ENCODE assay signal across 17 cellular contexts in the genomic region with DNA sequence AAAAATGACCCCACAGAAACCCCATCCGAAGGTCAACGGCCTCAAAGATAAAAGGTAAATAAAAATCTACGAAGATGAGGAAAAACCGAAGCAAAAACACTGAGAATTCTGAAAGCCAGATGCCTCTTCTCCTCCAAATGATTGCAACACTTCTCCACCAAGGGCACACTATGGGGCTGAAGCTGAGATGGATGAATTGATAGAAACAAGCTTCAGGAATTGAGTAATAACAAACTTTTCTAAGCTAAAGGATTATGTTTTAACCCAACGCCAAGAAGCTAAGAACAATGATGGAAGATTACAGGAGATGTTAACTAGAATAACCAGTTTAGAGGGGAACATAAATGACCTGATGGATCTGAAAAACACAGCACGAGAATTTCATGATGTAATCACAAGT.
DNase-seq lines count a peak whose midpoint lies in the region; ATAC-seq, FAIRE-seq and TF ChIP-seq lines count a peak whose summit lies in the region.
"Had no signal": no experiment of that assay in that cellular context is flagged by ENCODE, and none has a peak within 500 bp of the region (broad histone marks: within the 10 kb centered on the region; RNA-seq: fewer than 3 reads in every experiment).

No MANE protein-coding gene starts in this region.

- DNase-seq in H9 (no peak), H1 (ENCODE audit: low read depth in 1 of 2, low spot score in 2 of 2) (no peak), vagina (ENCODE audit: extremely low spot score in 2 of 2) (no peak), HT-29 (ENCODE audit: low spot score) (no peak), kidney tubule cell (ENCODE audit: low spot score) (no peak), NCI-H345 treated with DMSO at 0.1 percent for 48 hours (lab: John Stamatoyannopoulos, UW; ENCODE audit: unreplicated experiment) (no peak)
- DNase-seq: ACHN, AML-193, KBM-7, NCI-H1105, NCI-H1694 treated with DMSO at 0.1 percent for 48 hours, NCI-H226, NCI-H524 treated with DMSO at 0.1 percent for 48 hours had no signal

- no peak overlapping the region for H2AK5ac ChIP-seq in H9 (ENCODE audit: insufficient read length, low read length)
- no peak overlapping the region for H2AK5ac ChIP-seq in H1 (ENCODE audit: low read depth, low read length)

- FAIRE-seq in H1 (lab: Jason Lieb, UNC), result no peak
- FAIRE-seq: G401.6, HepG2 had no signal

- H3K79me2 ChIP-seq in H9 (ENCODE audit: insufficient read depth, low read length) (peaks cover 32% of the 10 kb centered on the region; the same call in 1 of the 2 replicates), H1 (ENCODE audit: control insufficient read depth in 1 of 2, insufficient read depth in 2 of 2, low read length in 2 of 2) (peaks cover 5 to 93% of the 10 kb centered on the region in 2 experiments)

- H3K9ac ChIP-seq in H9 (ENCODE audit: extremely low read depth, insufficient read length, low read length), result no peak overlapping the region
- H3K9ac ChIP-seq in H1 (replicated peaks in 1 of 4; ENCODE audit: extremely low read depth in 1 of 4, low read depth in 3 of 4, low read length in 3 of 4), result no peak overlapping the region

- H3K18ac ChIP-seq in H9 (ENCODE audit: insufficient read length, low read depth, low read length) (no peak overlapping the region), H1 (ENCODE audit: extremely low read depth, low read length) (no peak overlapping the region)

- CTCF ChIA-PET in H1 (lab: Charles Lee; ENCODE audit: partially characterized antibody), result interaction anchor here (0.6 to 1.5 kb wide), 2 partner anchors 31 to 40 kb away, joined by 3 read pairs; no protein-coding TSS in a partner anchor

- POLR2A ChIA-PET in H1 (lab: Charles Lee; ENCODE audit: partially characterized antibody), result interaction anchor here (0.9 to 4.0 kb wide), 3 partner anchors 15 to 31 kb away, joined by 3 to 10 read pairs (median 3); no protein-coding TSS in a partner anchor

- peaks cover 2% of the 10 kb centered on the region for H3K79me1 ChIP-seq in H9 (ENCODE audit: insufficient read depth, low read depth, low read length, poor library complexity, severe bottlenecking)
- H3K79me1 ChIP-seq in H1 (ENCODE audit: low read depth, low read length), result no peaks in the 10 kb centered on the region

- H3K4me1 ChIP-seq in H9 (ENCODE audit: insufficient read depth, low read length), result no peaks in the 10 kb centered on the region; the same call in 1 of the 2 replicates
- peaks cover 0 to 3% (median 0%) of the 10 kb centered on the region in 4 experiments; a peak in 2 of 7 replicates for H3K4me1 ChIP-seq in H1 (replicated peaks in 1 of 4; ENCODE audit: control insufficient read depth in 3 of 4, insufficient read depth in 4 of 4, low read length in 3 of 4)
- H3K4me1 ChIP-seq in gastroesophageal sphincter, result no peaks in the 10 kb centered on the region
- no peaks in the 10 kb centered on the region for H3K4me1 ChIP-seq in vagina

- no peak overlapping the region for H2BK20ac ChIP-seq in H9 (ENCODE audit: low read depth, low read length, poor library complexity, severe bottlenecking)
- H2BK20ac ChIP-seq in H1 (ENCODE audit: low read length), result no peak overlapping the region

- H3K23me2 ChIP-seq in H9 (ENCODE audit: insufficient read length, low read depth, low read length, poor library complexity, severe bottlenecking) (no peaks in the 10 kb centered on the region), H1 (ENCODE audit: low read depth, low read length) (no peaks in the 10 kb centered on the region)

- peak; percentile 87 for ATAC-seq in gastroesophageal sphincter
- ATAC-seq: HepG2 had no signal

- H3T11ph ChIP-seq in H9 (ENCODE audit: low read length), result no peak overlapping the region

- H4K20me1 ChIP-seq in H9 (ENCODE audit: control insufficient read depth, insufficient read depth, insufficient read length), result no peaks in the 10 kb centered on the region
- H4K20me1 ChIP-seq in H1 (replicated peaks in 1 of 2; ENCODE audit: control insufficient read depth in 1 of 2, insufficient read depth in 2 of 2, low read length in 2 of 2), result no peaks in the 10 kb centered on the region

- H3K4me2 ChIP-seq in H9 (ENCODE audit: insufficient read depth, insufficient read length, low read length) (no peak overlapping the region), H1 (ENCODE audit: insufficient read depth in 1 of 2, low read depth in 2 of 2, low read length in 2 of 2) (no peak overlapping the region)

- H3K4me1 Mint-ChIP-seq in H9, result peaks cover 3 to 36% of the 10 kb centered on the region in 2 experiments

- H2BK12ac ChIP-seq in H9 (ENCODE audit: insufficient read length, low read depth, low read length) (no peak overlapping the region), H1 (ENCODE audit: low read depth, low read length) (no peak overlapping the region)

- TF ChIP-seq EP300 in H1 (IDR thresholded peaks at IDR 0.05; ENCODE audit: borderline replicate concordance in 1 of 2, low read depth in 2 of 2, low read length in 2 of 2) (no peak), gastroesophageal sphincter (IDR thresholded peaks at IDR 0.05) (no peak)

- H3K4ac ChIP-seq in H9 (ENCODE audit: low read depth, low read length), result no peak overlapping the region
- no peak overlapping the region for H3K4ac ChIP-seq in H1 (replicated peaks; ENCODE audit: insufficient read length, low read depth, low read length)

- H4K91ac ChIP-seq in H9 (ENCODE audit: insufficient read length, low read depth, low read length), result no peak overlapping the region
- H4K91ac ChIP-seq in H1 (replicated peaks; ENCODE audit: insufficient read length, low read length), result no peak overlapping the region

- H3K27ac ChIP-seq in H9 (ENCODE audit: insufficient read length, low read depth, low read length) (no peak overlapping the region), H1 (ENCODE audit: low read depth, low read length) (no peak overlapping the region), gastroesophageal sphincter (peak overlapping the region in 3 of 4 donors; percentile 9 to 49 (median 47)), vagina (peak overlapping the region; percentile 61)
- H3K27ac ChIP-seq: C4-2B had no signal

- no peaks in the 10 kb centered on the region for H3K27me3 Mint-ChIP-seq in H9 (ENCODE audit: low read depth)

- H3K56ac ChIP-seq in H9 (ENCODE audit: insufficient read length, low read depth, low read length) (no peak overlapping the region), H1 (replicated peaks; ENCODE audit: insufficient read length, low read depth, low read length) (no peak overlapping the region)

- H2BK15ac ChIP-seq in H9 (ENCODE audit: low read depth, low read length) (no peak overlapping the region), H1 (ENCODE audit: low read length) (no peak overlapping the region)

- no peak for TF ChIP-seq RAD21 in H1 (IDR thresholded peaks at IDR 0.05 in 1 of 2, conservative IDR thresholded peaks at IDR 0.05 in 1 of 2; ENCODE audit: low read depth in 2 of 2, low read length in 2 of 2)

- TF ChIP-seq POLR2A in H1 (IDR thresholded peaks at IDR 0.05; ENCODE audit: control extremely low read depth in 1 of 2, low read depth in 2 of 2, low read length in 2 of 2), result no peak
- TF ChIP-seq POLR2A in gastroesophageal sphincter (IDR thresholded peaks at IDR 0.05), result no peak
- TF ChIP-seq POLR2A in vagina (IDR thresholded peaks at IDR 0.05), result no peak

- H4K8ac ChIP-seq in H9 (replicated peaks; ENCODE audit: insufficient read length, low read depth, low read length) (no peak overlapping the region), H1 (ENCODE audit: extremely low read depth, insufficient read depth, low read length) (no peak overlapping the region)

- H3K4me3 ChIP-seq in H1 (ENCODE audit: extremely low read depth in 1 of 4, insufficient read depth in 2 of 4, low read depth in 3 of 4, low read length in 4 of 4) (no peak overlapping the region), gastroesophageal sphincter (no peak overlapping the region), vagina (no peak overlapping the region)

- H3K23ac ChIP-seq in H9 (ENCODE audit: insufficient read length, low read depth, low read length) (no peak overlapping the region), H1 (ENCODE audit: insufficient read length) (no peak overlapping the region)

- intact Hi-C loops in vagina (cut with DNase I), result no loop called here

- H3K36me3 ChIP-seq in H1 (ENCODE audit: control insufficient read depth in 2 of 4, insufficient read depth in 4 of 4, low read length in 3 of 4) (peaks cover 0 to 4% (median 2%) of the 10 kb centered on the region in 4 experiments; a peak in 1 of 8 replicates), gastroesophageal sphincter (no peaks in the 10 kb centered on the region), vagina (no peaks in the 10 kb centered on the region)

- no peak overlapping the region for H4K5ac ChIP-seq in H9 (ENCODE audit: insufficient read length, low read depth, low read length)
- no peak overlapping the region for H4K5ac ChIP-seq in H1 (ENCODE audit: insufficient read length, low read depth, low read length)

- no peak overlapping the region for H3K4me3 Mint-ChIP-seq in H9

- H3K9me3 ChIP-seq in H9 (ENCODE audit: control insufficient read depth, low read depth, low read length), result no peaks in the 10 kb centered on the region
- H3K9me3 ChIP-seq in H1 (ENCODE audit: insufficient read depth in 2 of 2, low read depth in 1 of 2, low read length in 1 of 2), result no peaks in the 10 kb centered on the region
- H3K9me3 ChIP-seq in gastroesophageal sphincter, result peaks cover 0 to 2% (median 0%) of the 10 kb centered on the region in 3 donors
- H3K9me3 ChIP-seq in vagina, result no peaks in the 10 kb centered on the region

- H3K36me3 Mint-ChIP-seq in H9 (ENCODE audit: insufficient read depth in 1 of 3, low read depth in 3 of 3), result peaks cover 2 to 16% (median 3%) of the 10 kb centered on the region in 3 experiments; a peak in 6 of 7 replicates

- H2BK120ac ChIP-seq in H9 (ENCODE audit: low read depth, low read length, poor library complexity, severe bottlenecking) (no peak overlapping the region), H1 (replicated peaks; ENCODE audit: low read depth, low read length) (no peak overlapping the region)

- no peak overlapping the region for H2AFZ ChIP-seq in H9 (ENCODE audit: low read length)
- no peak overlapping the region for H2AFZ ChIP-seq in H1 (ENCODE audit: low read length)

- peaks cover 0 to 3% of the 10 kb centered on the region in 2 experiments; a peak in 4 of 5 replicates for H3K9me3 Mint-ChIP-seq in H9

- H3K14ac ChIP-seq in H9 (ENCODE audit: insufficient read depth, low read length) (no peak overlapping the region), H1 (ENCODE audit: insufficient read length) (no peak overlapping the region)

- no peaks in the 10 kb centered on the region for H3K27me3 ChIP-seq in H9 (ENCODE audit: insufficient read depth, low read length)
- no peaks in the 10 kb centered on the region for H3K27me3 ChIP-seq in H1 (replicated peaks in 1 of 4; ENCODE audit: control insufficient read depth in 3 of 4, extremely low read depth in 1 of 4, insufficient read depth in 3 of 4, low read length in 3 of 4)
- no peaks in the 10 kb centered on the region for H3K27me3 ChIP-seq in gastroesophageal sphincter
- H3K27me3 ChIP-seq in vagina, result no peaks in the 10 kb centered on the region

- no CpG with 5 or more reads among the region's 6 CpGs for WGBS in H9 (ENCODE audit: extremely low coverage, insufficient read length, low lambda C conversion rate)
- 94% methylated on average over 6 of the region's 6 CpGs; no CpG with 5 or more reads in 1 of the 2 experiments for WGBS in H1 (ENCODE audit: extremely low coverage in 1 of 2, insufficient coverage in 1 of 2, insufficient read length in 1 of 2, insufficient replicate concordance in 2 of 2, low coverage in 1 of 2, low lambda C conversion rate in 2 of 2, missing lambda C conversion rate in 1 of 2), 2 experiments
- 45 to 59% methylated on average over 2 to 5 of the region's 6 CpGs for WGBS in gastroesophageal sphincter (ENCODE audit: low coverage in 1 of 2), 2 donors

- TF ChIP-seq CTCF in H9 (conservative IDR thresholded peaks at IDR 0.05), result no peak
- TF ChIP-seq CTCF in H1 (IDR thresholded peaks at IDR 0.05; ENCODE audit: control extremely low read depth in 1 of 3, insufficient read depth in 1 of 3, low read depth in 1 of 3, low read length in 3 of 3), result no peak
- no peak for TF ChIP-seq CTCF in gastroesophageal sphincter (IDR thresholded peaks at IDR 0.05)
- TF ChIP-seq CTCF in vagina (IDR thresholded peaks at IDR 0.05), result no peak

- peak overlapping the region in 2 of 3 experiments; percentile 44 to 74; a peak in 1 of 7 replicates for H3K27ac Mint-ChIP-seq in H9

- H2BK5ac ChIP-seq in H9 (ENCODE audit: insufficient read length, low read length) (no peak overlapping the region), H1 (ENCODE audit: low read depth, low read length) (0 out of 2 replicates have a peak overlapping the region, but pooled peaks have one; percentile 11)

Comparison
In these comparisons a context has a peak if more than half of its experiments do, and no peak if none do; other contexts are left out.
1. H3K27ac ChIP-seq: peak in gastroesophageal sphincter (3 of 4) and vagina (single experiment); none in H9 (single experiment) and H1 (single experiment).